ENCODE assay signal across 23 cellular contexts in genomic region chr4:19285146-19285545, GRCh38.
"Had no signal": no experiment of that assay in that cellular context is flagged by ENCODE, and none has a peak within 500 bp of the region (broad histone marks: within the 10 kb centered on the region; RNA-seq: fewer than 3 reads in every experiment).

No MANE protein-coding gene starts in this region.

- DNase-seq: cortex of kidney; effector CD4-positive, alpha-beta T cell; foreskin melanocyte; glutamatergic neuron; heart right ventricle; hippocampal formation; left ventricle myocardium superior; lower lobe of right lung; mucosa of descending colon; naive B cell; right lobe of liver; small intestine; stimulated activated CD4-positive, alpha-beta T cell treated with anti-CD3 and anti-CD28 coated beads, Interleukin-15, amount 100 ng/mL, for 24 hours; stimulated activated CD4-positive, alpha-beta T cell treated with anti-CD3 and anti-CD28 coated beads, Interleukin-2, amount 100 ng/mL, for 48 hours; stimulated activated naive CD4-positive, alpha-beta T cell; stimulated activated naive CD8-positive, alpha-beta T cell treated with anti-CD3 and anti-CD28 coated beads, Interleukin-15, amount 100 ng/mL, for 72 hours; transverse colon; upper lobe of right lung; uterus had no signal

- H3K36me3 ChIP-seq: heart right ventricle, lower lobe of right lung, neutrophil, right lobe of liver, suprapubic skin, transverse colon, upper lobe of right lung, uterus had no signal

- H3K4me3 ChIP-seq: heart right ventricle, lower lobe of right lung, mucosa of descending colon, right lobe of liver, suprapubic skin, transverse colon, upper lobe of right lung, uterus had no signal

- H3K27ac ChIP-seq: heart right ventricle, lower lobe of right lung, neutrophil, parathyroid adenoma, right lobe of liver, suprapubic skin, transverse colon, upper lobe of right lung, uterus had no signal

- H3K4me1 ChIP-seq: heart right ventricle, lower lobe of right lung, parathyroid adenoma, right lobe of liver, suprapubic skin, transverse colon, upper lobe of right lung, uterus had no signal

- H3K27me3 ChIP-seq: heart right ventricle, neutrophil, right lobe of liver, suprapubic skin, transverse colon, upper lobe of right lung, uterus had no signal

- ATAC-seq: heart right ventricle; left ventricle myocardium superior; lower lobe of right lung; mucosa of descending colon; natural killer cell treated with Interleukin-12 subunit alpha and Interleukin-12 subunit beta and Interleukin-15 and Interleukin-18, amount 100 ng/mL, for 72 hours; right lobe of liver; stimulated activated naive CD8-positive, alpha-beta T cell treated with anti-CD3 and anti-CD28 coated beads, Interleukin-15, amount 100 ng/mL, for 72 hours; upper lobe of right lung had no signal

- H3K9me3 ChIP-seq: lower lobe of right lung, neutrophil, right lobe of liver, suprapubic skin, uterus had no signal
